In the genomic region with DNA sequence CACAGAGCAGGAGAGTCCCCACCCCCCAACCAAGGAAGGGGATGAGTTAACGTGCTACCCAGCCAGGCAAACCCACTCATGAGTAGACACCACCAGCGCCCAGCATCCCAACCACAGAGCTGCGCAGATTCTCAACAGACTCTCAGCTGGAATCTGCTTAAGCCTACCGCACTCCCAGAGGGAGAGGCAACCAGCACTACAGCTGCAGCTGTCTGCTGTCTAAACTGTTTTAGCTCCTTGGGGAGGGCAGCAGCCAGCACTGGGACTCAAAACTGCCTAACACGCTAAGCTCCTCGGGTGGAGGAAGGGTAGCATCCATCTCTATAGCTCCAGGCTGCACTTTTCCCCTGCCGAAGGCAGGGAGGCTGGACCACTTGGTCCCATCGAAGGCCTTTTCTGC, we compare ENCODE assay signal across 15 cellular contexts.
DNase-seq lines count a peak whose midpoint lies in the region; ATAC-seq and TF ChIP-seq lines count a peak whose summit lies in the region.
"Had no signal": no experiment of that assay in that cellular context is flagged by ENCODE, and none has a peak within 500 bp of the region (broad histone marks: within the 10 kb centered on the region; RNA-seq: fewer than 3 reads in every experiment).

No MANE protein-coding gene starts in this region.

- H3K9ac ChIP-seq in neural progenitor cell: no peak overlapping the region

- H3K27me3 ChIP-seq in neural progenitor cell: no peaks in the 10 kb centered on the region

- H3K9me3 ChIP-seq in neural progenitor cell (ENCODE audit: low read depth): no peaks in the 10 kb centered on the region
- H3K9me3 ChIP-seq: HAP-1 had no signal

- H3K4me2 ChIP-seq in neural progenitor cell: no peak overlapping the region

- H3K27ac Mint-ChIP-seq in neural progenitor cell: no peak overlapping the region
- H3K27ac Mint-ChIP-seq in naive thymus-derived CD8-positive, alpha-beta T cell: no peak overlapping the region
- H3K27ac Mint-ChIP-seq: CD4-positive, alpha-beta memory T cell; HFFc6 had no signal

- H3K27ac ChIP-seq in neural progenitor cell: no peak overlapping the region

- no peak overlapping the region for H3K4me3 Mint-ChIP-seq in neural progenitor cell
- no peak overlapping the region for H3K4me3 Mint-ChIP-seq in naive thymus-derived CD8-positive, alpha-beta T cell
- H3K4me3 Mint-ChIP-seq: CD4-positive, alpha-beta memory T cell; HFFc6 had no signal

- no peaks in the 10 kb centered on the region for H3K4me1 Mint-ChIP-seq in neural progenitor cell
- no peaks in the 10 kb centered on the region for H3K4me1 Mint-ChIP-seq in naive thymus-derived CD8-positive, alpha-beta T cell
- H3K4me1 Mint-ChIP-seq: CD4-positive, alpha-beta memory T cell had no signal

- H3K79me2 ChIP-seq in neural progenitor cell (ENCODE audit: low read depth): no peaks in the 10 kb centered on the region

- DNase-seq in NCI-H82 (lab: John Stamatoyannopoulos, UW): peak; percentile 60
- DNase-seq in SK-N-DZ (ENCODE audit: low spot score): peak; percentile 26
- peak; percentile 5 for DNase-seq in neural progenitor cell (ENCODE audit: low spot score)
- DNase-seq in MV-4-11 (lab: John Stamatoyannopoulos, UW): no peak
- DNase-seq in naive thymus-derived CD8-positive, alpha-beta T cell: no peak
- DNase-seq: C1 segment of cervical spinal cord; Calu3; CD4-positive, alpha-beta memory T cell; COR-L47; DMS153; DND-41; GOT3; HFFc6 had no signal

- H3K4me1 ChIP-seq in neural progenitor cell: no peaks in the 10 kb centered on the region
- H3K4me1 ChIP-seq: HAP-1 had no signal

- H3K36me3 ChIP-seq in neural progenitor cell: no peaks in the 10 kb centered on the region
- H3K36me3 ChIP-seq: HAP-1 had no signal

- peaks cover 2% of the 10 kb centered on the region for H3K27me3 Mint-ChIP-seq in neural progenitor cell (ENCODE audit: insufficient read depth, low read depth)
- H3K27me3 Mint-ChIP-seq in naive thymus-derived CD8-positive, alpha-beta T cell: peaks cover 0 to 4% (median 0%) of the 10 kb centered on the region in 5 donors
- H3K27me3 Mint-ChIP-seq: CD4-positive, alpha-beta memory T cell had no signal

- no peak for TF ChIP-seq CTCF in neural progenitor cell (IDR thresholded peaks at IDR 0.05)

- no peak for ATAC-seq in HG02588 (IDR thresholded peaks at IDR 0.05; ENCODE audit: unreplicated experiment)
- no peak for ATAC-seq in naive thymus-derived CD8-positive, alpha-beta T cell

- POLR2A ChIA-PET in naive thymus-derived CD8-positive, alpha-beta T cell (lab: Charles Lee): no interaction called here

- H3F3A ChIP-seq in neural progenitor cell (ENCODE audit: low read depth): no peaks in the 10 kb centered on the region

- H2AFZ ChIP-seq in neural progenitor cell (replicated peaks): peak overlapping the region; percentile 20

- H3K36me3 Mint-ChIP-seq in neural progenitor cell: no peaks in the 10 kb centered on the region
- H3K36me3 Mint-ChIP-seq in naive thymus-derived CD8-positive, alpha-beta T cell: peaks cover 0 to 7% (median 0%) of the 10 kb centered on the region in 3 donors
- H3K36me3 Mint-ChIP-seq: CD4-positive, alpha-beta memory T cell had no signal

- H3K4me3 ChIP-seq in neural progenitor cell: no peak overlapping the region
- H3K4me3 ChIP-seq: HAP-1 had no signal

- H4K20me1 ChIP-seq in neural progenitor cell (ENCODE audit: low read depth): no peaks in the 10 kb centered on the region

- H3K9me3 Mint-ChIP-seq in neural progenitor cell: peaks cover 28% of the 10 kb centered on the region
- peaks cover 9 to 40% (median 23%) of the 10 kb centered on the region in 9 donors for H3K9me3 Mint-ChIP-seq in naive thymus-derived CD8-positive, alpha-beta T cell

Comparison
In these comparisons a context has a peak if more than half of its experiments do, and no peak if none do; other contexts are left out.
1. DNase-seq: peak in NCI-H82 (single experiment), SK-N-DZ (single experiment) and neural progenitor cell (single experiment); none in MV-4-11 (single experiment) and naive thymus-derived CD8-positive, alpha-beta T cell (0 of 10).